In genomic region chr6:118724211-118724610, GRCh38 we compare ENCODE assay signal across 10 cellular contexts.
DNase-seq lines count a peak whose midpoint lies in the region; ATAC-seq and TF ChIP-seq lines count a peak whose summit lies in the region.
"Had no signal": no experiment of that assay in that cellular context is flagged by ENCODE, and none has a peak within 500 bp of the region (broad histone marks: within the 10 kb centered on the region; RNA-seq: fewer than 3 reads in every experiment).

No MANE protein-coding gene starts in this region.

- no peaks in the 10 kb centered on the region for H3K36me3 ChIP-seq in naive thymus-derived CD4-positive, alpha-beta T cell (ENCODE audit: control insufficient read depth in 2 of 3, insufficient read depth in 3 of 3, low read length in 3 of 3)
- no peaks in the 10 kb centered on the region for H3K36me3 ChIP-seq in esophagus squamous epithelium
- H3K36me3 ChIP-seq: HAP-1 had no signal

- WGBS in esophagus squamous epithelium, 2 donors: 24% methylated on average over 3 of the region's 3 CpGs

- H3K4me1 Mint-ChIP-seq in IgD-negative memory B cell: peaks cover 49 to 63% (median 58%) of the 10 kb centered on the region in 3 donors
- H3K4me1 Mint-ChIP-seq in naive thymus-derived CD4-positive, alpha-beta T cell: peaks cover 40 to 93% (median 80%) of the 10 kb centered on the region in 7 donors

- POLR2A ChIA-PET in naive thymus-derived CD4-positive, alpha-beta T cell (lab: Charles Lee): interaction anchor here (0.8 to 3.3 kb wide), 2 partner anchors 15 to 74 kb away, joined by 3 to 22 read pairs; no protein-coding TSS in a partner anchor

- DNase-seq in activated CD4-positive, CD25-positive, alpha-beta regulatory T cell (lab: John Stamatoyannopoulos, UW): no peak
- DNase-seq in naive thymus-derived CD4-positive, alpha-beta T cell: peak in 1 of 9 donors; percentile 34
- DNase-seq in esophagus squamous epithelium (lab: John Stamatoyannopoulos, UW): no peak
- no peak for DNase-seq in NCI-H146 treated with DMSO at 0.1 percent for 48 hours (lab: John Stamatoyannopoulos, UW; ENCODE audit: unreplicated experiment)
- no peak for DNase-seq in glomerular visceral epithelial cell (ENCODE audit: extremely low spot score)
- DNase-seq: trophoblast cell had no signal

- H3K4me3 ChIP-seq in naive thymus-derived CD4-positive, alpha-beta T cell (ENCODE audit: low read length): peak overlapping the region; percentile 10
- no peak overlapping the region for H3K4me3 ChIP-seq in esophagus squamous epithelium
- H3K4me3 ChIP-seq: HAP-1 had no signal

- intact Hi-C loops in naive thymus-derived CD4-positive, alpha-beta T cell (cut with micrococcal nuclease): no loop called here
- intact Hi-C loops in esophagus squamous epithelium (cut with DNase I): no loop called here

- H3K27me3 ChIP-seq in naive thymus-derived CD4-positive, alpha-beta T cell (ENCODE audit: control insufficient read depth in 2 of 2, insufficient read depth in 2 of 2, low read length in 2 of 2): no peaks in the 10 kb centered on the region
- no peaks in the 10 kb centered on the region for H3K27me3 ChIP-seq in esophagus squamous epithelium

- H3K27me3 Mint-ChIP-seq in IgD-negative memory B cell: no peaks in the 10 kb centered on the region
- no peaks in the 10 kb centered on the region for H3K27me3 Mint-ChIP-seq in naive thymus-derived CD4-positive, alpha-beta T cell

- TF ChIP-seq CTCF in esophagus squamous epithelium (IDR thresholded peaks at IDR 0.05): no peak

- TF ChIP-seq POLR2A in esophagus squamous epithelium (IDR thresholded peaks at IDR 0.05): no peak

- H3K4me1 ChIP-seq in naive thymus-derived CD4-positive, alpha-beta T cell (ENCODE audit: control insufficient read depth in 2 of 2, insufficient read depth in 2 of 2, low read length in 2 of 2): peaks cover 18 to 55% of the 10 kb centered on the region in 2 donors
- H3K4me1 ChIP-seq in esophagus squamous epithelium: peaks cover 0 to 12% (median 4%) of the 10 kb centered on the region in 3 donors
- H3K4me1 ChIP-seq: HAP-1 had no signal

- H3K27ac Mint-ChIP-seq in IgD-negative memory B cell: peak overlapping the region; percentile 3 to 91 (median 52)
- H3K27ac Mint-ChIP-seq in naive thymus-derived CD4-positive, alpha-beta T cell: peak overlapping the region in 8 of 9 donors; percentile 17 to 99 (median 60)

- ATAC-seq in activated CD4-positive, CD25-positive, alpha-beta regulatory T cell treated with anti-CD3 and anti-CD28 coated beads, Interleukin-2, amount 50 U/mL, for 24 hours: peak; percentile 57 to 59
- ATAC-seq in HG02588 (IDR thresholded peaks at IDR 0.05; ENCODE audit: unreplicated experiment): peak; percentile 81
- no peak for ATAC-seq in naive thymus-derived CD4-positive, alpha-beta T cell

- no peaks in the 10 kb centered on the region for H3K9me3 Mint-ChIP-seq in IgD-negative memory B cell
- no peaks in the 10 kb centered on the region for H3K9me3 Mint-ChIP-seq in naive thymus-derived CD4-positive, alpha-beta T cell

- CTCF ChIA-PET in naive thymus-derived CD4-positive, alpha-beta T cell (lab: Charles Lee): interaction anchor here (0.8 to 0.9 kb wide), 3 partner anchors 13 to 173 kb away, joined by 4 to 5 read pairs (median 4); no protein-coding TSS in a partner anchor

- no peaks in the 10 kb centered on the region for H3K9me3 ChIP-seq in naive thymus-derived CD4-positive, alpha-beta T cell (ENCODE audit: control insufficient read depth in 2 of 3, low read length in 3 of 3)
- no peaks in the 10 kb centered on the region for H3K9me3 ChIP-seq in esophagus squamous epithelium
- H3K9me3 ChIP-seq: HAP-1 had no signal

- H3K27ac ChIP-seq in naive thymus-derived CD4-positive, alpha-beta T cell (ENCODE audit: low read depth, low read length): no peak overlapping the region
- no peak overlapping the region for H3K27ac ChIP-seq in esophagus squamous epithelium

- peaks cover 4% of the 10 kb centered on the region for H3K36me3 Mint-ChIP-seq in IgD-negative memory B cell
- no peaks in the 10 kb centered on the region for H3K36me3 Mint-ChIP-seq in naive thymus-derived CD4-positive, alpha-beta T cell

- peak overlapping the region; percentile 0 to 80 (median 68) for H3K4me3 Mint-ChIP-seq in IgD-negative memory B cell
- H3K4me3 Mint-ChIP-seq in naive thymus-derived CD4-positive, alpha-beta T cell: peak overlapping the region in 7 of 10 donors; percentile 49 to 78 (median 60)
